ENCODE assay signal across 8 cellular contexts in the genomic region with DNA sequence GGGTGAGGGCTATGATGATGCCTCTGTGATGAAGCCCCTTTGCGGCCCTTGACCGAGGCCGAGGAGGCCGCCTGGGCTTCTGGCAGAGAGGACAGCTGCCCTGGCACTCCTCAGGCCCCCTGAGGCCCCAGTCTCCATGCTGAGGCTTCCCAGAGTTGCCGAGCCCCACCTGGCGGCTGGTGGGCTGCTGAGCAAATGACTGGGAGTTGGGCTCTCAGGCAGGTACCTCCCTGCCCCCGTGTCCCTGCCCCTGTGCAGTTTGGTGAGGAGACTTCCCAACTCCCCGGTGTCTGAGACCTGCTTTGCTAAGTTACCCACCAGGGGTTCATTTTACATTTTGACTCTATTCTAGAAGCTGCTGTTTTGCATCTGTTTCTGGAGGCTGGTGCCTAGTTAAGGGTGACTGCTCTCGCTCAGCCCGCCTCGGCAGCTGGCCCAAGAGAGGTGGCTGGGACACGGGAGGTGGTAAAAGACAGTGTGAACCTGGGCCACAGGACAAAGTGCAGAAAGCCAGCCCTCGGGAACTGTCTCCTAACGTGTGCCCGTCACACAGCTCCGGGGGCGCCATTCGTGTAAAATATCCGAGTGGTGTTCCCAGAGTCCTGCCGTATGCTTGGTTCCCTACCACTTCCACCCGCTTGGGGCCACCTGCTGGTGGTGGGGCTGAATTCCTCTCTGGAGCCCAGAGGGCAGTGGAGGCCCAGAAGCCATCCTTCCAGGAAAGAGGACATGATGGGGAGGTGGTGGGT.
DNase-seq lines count a peak whose midpoint lies in the region; ATAC-seq and TF ChIP-seq lines count a peak whose summit lies in the region.

No MANE protein-coding gene starts in this region.

- POLR2A ChIA-PET in naive thymus-derived CD8-positive, alpha-beta T cell (lab: Charles Lee): interaction anchor here (0.9 to 1.2 kb wide), 2 partner anchors 61 to 89 kb away, joined by 3 read pairs; no protein-coding TSS in a partner anchor

- H3K4me3 Mint-ChIP-seq in nephron progenitor cell: no peak overlapping the region
- no peak overlapping the region for H3K4me3 Mint-ChIP-seq in naive thymus-derived CD8-positive, alpha-beta T cell
- no peak overlapping the region for H3K4me3 Mint-ChIP-seq in activated CD8-positive, alpha-beta memory T cell treated with anti-CD3 and anti-CD28 coated beads, Interleukin-2, amount 10 ng/mL, durations not matched to agents 7 days and 5 days

- H3K27me3 ChIP-seq in body of pancreas: no peaks in the 10 kb centered on the region

- no peak overlapping the region for H3K4me3 ChIP-seq in body of pancreas

- H3K36me3 Mint-ChIP-seq in nephron progenitor cell (ENCODE audit: low read depth): peaks cover 12% of the 10 kb centered on the region
- H3K36me3 Mint-ChIP-seq in naive thymus-derived CD8-positive, alpha-beta T cell: peaks cover 0 to 56% (median 25%) of the 10 kb centered on the region in 3 donors
- peaks cover 20% of the 10 kb centered on the region for H3K36me3 Mint-ChIP-seq in activated CD8-positive, alpha-beta memory T cell treated with anti-CD3 and anti-CD28 coated beads, Interleukin-2, amount 10 ng/mL, durations not matched to agents 7 days and 5 days

- H3K4me1 Mint-ChIP-seq in nephron progenitor cell: no peaks in the 10 kb centered on the region
- peaks cover 0 to 8% (median 2%) of the 10 kb centered on the region in 4 donors for H3K4me1 Mint-ChIP-seq in naive thymus-derived CD8-positive, alpha-beta T cell
- H3K4me1 Mint-ChIP-seq in activated CD8-positive, alpha-beta memory T cell treated with anti-CD3 and anti-CD28 coated beads, Interleukin-2, amount 10 ng/mL, durations not matched to agents 7 days and 5 days: peaks cover 1% of the 10 kb centered on the region

- no peak for TF ChIP-seq POLR2A in body of pancreas (IDR thresholded peaks at IDR 0.05)

- peaks cover 0 to 11% (median 0%) of the 10 kb centered on the region in 3 donors for H3K9me3 ChIP-seq in body of pancreas

- no peaks in the 10 kb centered on the region for H3K4me1 ChIP-seq in body of pancreas

- H3K9me3 Mint-ChIP-seq in nephron progenitor cell: no peaks in the 10 kb centered on the region
- peaks cover 0 to 2% (median 0%) of the 10 kb centered on the region in 9 donors for H3K9me3 Mint-ChIP-seq in naive thymus-derived CD8-positive, alpha-beta T cell
- H3K9me3 Mint-ChIP-seq in activated CD8-positive, alpha-beta memory T cell treated with anti-CD3 and anti-CD28 coated beads, Interleukin-2, amount 10 ng/mL, durations not matched to agents 7 days and 5 days (ENCODE audit: low read depth): no peaks in the 10 kb centered on the region

- H3K27ac ChIP-seq in body of pancreas: no peak overlapping the region

- 81 to 87% methylated on average over 6 to 18 of the region's 21 CpGs for WGBS in body of pancreas, 2 donors

- TF ChIP-seq CTCF in body of pancreas (IDR thresholded peaks at IDR 0.05) (peak in 4 of 7 experiments; percentile 18 to 33 (median 22)), nephron progenitor cell (IDR thresholded peaks at IDR 0.05) (peak; percentile 17)

- CTCF ChIA-PET in activated CD8-positive, alpha-beta memory T cell treated with anti-CD3 and anti-CD28 coated beads, Interleukin-2, amount 10 ng/mL, durations not matched to agents 7 days and 5 days (lab: Charles Lee): interaction anchor here (1.1 to 5.7 kb wide), 12 partner anchors 8 to 153 kb away, joined by 3 to 31 read pairs (median 8); no protein-coding TSS in a partner anchor

- peak; percentile 37 for DNase-seq in GM03348 (ENCODE audit: low spot score)
- DNase-seq in HT1080 (ENCODE audit: low read depth): peak; percentile 38
- DNase-seq in body of pancreas: no peak
- DNase-seq in nephron progenitor cell: no peak
- DNase-seq in kidney glomerular epithelial cell (lab: John Stamatoyannopoulos, UW): no peak
- no peak for DNase-seq in retina
- DNase-seq in naive thymus-derived CD8-positive, alpha-beta T cell: no peak
- DNase-seq in activated CD8-positive, alpha-beta memory T cell treated with anti-CD3 and anti-CD28 coated beads, Interleukin-2, amount 10 ng/mL, durations not matched to agents 7 days and 5 days: no peak

- intact Hi-C loops in body of pancreas (cut with DNase I): no loop called here

- no peaks in the 10 kb centered on the region for H3K27me3 Mint-ChIP-seq in nephron progenitor cell (ENCODE audit: low read depth, poor library complexity)
- H3K27me3 Mint-ChIP-seq in naive thymus-derived CD8-positive, alpha-beta T cell: no peaks in the 10 kb centered on the region
- no peaks in the 10 kb centered on the region for H3K27me3 Mint-ChIP-seq in activated CD8-positive, alpha-beta memory T cell treated with anti-CD3 and anti-CD28 coated beads, Interleukin-2, amount 10 ng/mL, durations not matched to agents 7 days and 5 days

- H3K36me3 ChIP-seq in body of pancreas (replicated peaks in 1 of 2; ENCODE audit: insufficient read depth in 1 of 2, low read depth in 2 of 2): peaks cover 26 to 43% of the 10 kb centered on the region in 2 donors

- no peak overlapping the region for H3K27ac Mint-ChIP-seq in nephron progenitor cell
- peak overlapping the region in 1 of 10 donors; percentile 25 for H3K27ac Mint-ChIP-seq in naive thymus-derived CD8-positive, alpha-beta T cell
- no peak overlapping the region for H3K27ac Mint-ChIP-seq in activated CD8-positive, alpha-beta memory T cell treated with anti-CD3 and anti-CD28 coated beads, Interleukin-2, amount 10 ng/mL, durations not matched to agents 7 days and 5 days

- no peak for ATAC-seq in body of pancreas
- ATAC-seq in naive thymus-derived CD8-positive, alpha-beta T cell: no peak
- no peak for ATAC-seq in activated CD8-positive, alpha-beta memory T cell treated with anti-CD3 and anti-CD28 coated beads, Interleukin-2, amount 10 ng/mL, durations not matched to agents 7 days and 5 days

Comparison
In these comparisons a context has a peak if more than half of its experiments do, and no peak if none do; other contexts are left out.
1. DNase-seq: peak in GM03348 (single experiment) and HT1080 (single experiment); none in body of pancreas (0 of 4), nephron progenitor cell (single experiment), kidney glomerular epithelial cell (single experiment), retina (single experiment), naive thymus-derived CD8-positive, alpha-beta T cell (0 of 10) and activated CD8-positive, alpha-beta memory T cell treated with anti-CD3 and anti-CD28 coated beads, Interleukin-2, amount 10 ng/mL, durations not matched to agents 7 days and 5 days (single experiment).